8 cellular contexts compared by ENCODE assay signal in genomic region chr1:93846929-93847810, GRCh38. TPM values are rescaled to one million over a fixed set of nuclear protein-coding genes. Genes with fewer than 3 reads are reported as not detected.
DNase-seq lines count a peak whose midpoint lies in the region; ATAC-seq and TF ChIP-seq lines count a peak whose summit lies in the region.

No MANE protein-coding gene starts in this region.

- H3K9ac ChIP-seq in KMS-11 = peak overlapping the region; percentile 92

- ATAC-seq in GM21825 (IDR thresholded peaks at IDR 0.05; ENCODE audit: unreplicated experiment) (peak; percentile 72), naive B cell (ENCODE audit: low read depth in 2 of 2) (peak; percentile 66)
- ATAC-seq in stimulated activated effector memory CD8-positive, alpha-beta T cell treated with anti-CD3 and anti-CD28 coated beads, Interleukin-12 subunit alpha, Interleukin-12 subunit beta, amount 100 ng/mL, for 72 hours = peak; percentile 81

- no peaks in the 10 kb centered on the region for H4K20me1 ChIP-seq in KMS-11 (ENCODE audit: insufficient read depth)

- H3K4me3 ChIP-seq in KMS-11 (IDR thresholded peaks at IDR 0.05; ENCODE audit: insufficient read depth, low read depth, low read length) = peak overlapping the region; percentile 82

- no peaks in the 10 kb centered on the region for H3K36me3 ChIP-seq in KMS-11 (ENCODE audit: insufficient read depth)

- H3K4me3 Mint-ChIP-seq in naive B cell = peak overlapping the region; percentile 87 to 100 (median 96)
- H3K4me3 Mint-ChIP-seq in stimulated activated effector memory CD8-positive, alpha-beta T cell treated with anti-CD3 and anti-CD28 coated beads, Interleukin-12 subunit alpha, Interleukin-12 subunit beta, amount 100 ng/mL, for 72 hours = peak overlapping the region; percentile 88

- H3K79me2 ChIP-seq in KMS-11 (ENCODE audit: insufficient read depth, low read depth) = no peaks in the 10 kb centered on the region

- H3K27me3 ChIP-seq in KMS-11 (ENCODE audit: insufficient read depth, low read depth) = no peaks in the 10 kb centered on the region

- H3K27me3 Mint-ChIP-seq in naive B cell = peaks cover 0 to 6% (median 5%) of the 10 kb centered on the region in 3 donors

- peaks cover 22% of the 10 kb centered on the region for H3K4me1 ChIP-seq in KMS-11 (ENCODE audit: low read depth, poor library complexity, severe bottlenecking)

- TF ChIP-seq CTCF in KMS-11 (conservative IDR thresholded peaks at IDR 0.05; ENCODE audit: low read depth, low read length) = no peak

- peak; percentile 86 for DNase-seq in DMS79 treated with DMSO at 0.1 percent for 48 hours (lab: John Stamatoyannopoulos, UW)
- peak; percentile 83 for DNase-seq in activated T-helper 1 cell treated with Interleukin-2 at 50 U/mL for 16 hours (ENCODE audit: low read depth)
- DNase-seq in fibroblast of gingiva (ENCODE audit: low read depth) = peak; percentile 83
- DNase-seq in naive B cell = peak; percentile 89
- peak; percentile 88 to 95 for DNase-seq in stimulated activated effector memory CD8-positive, alpha-beta T cell treated with anti-CD3 and anti-CD28 coated beads, Interleukin-12 subunit alpha, Interleukin-12 subunit beta, amount 100 ng/mL, for 72 hours (ENCODE audit: low spot score in 2 of 2)

- H3K36me3 Mint-ChIP-seq in naive B cell = no peaks in the 10 kb centered on the region
- H3K36me3 Mint-ChIP-seq in stimulated activated effector memory CD8-positive, alpha-beta T cell treated with anti-CD3 and anti-CD28 coated beads, Interleukin-12 subunit alpha, Interleukin-12 subunit beta, amount 100 ng/mL, for 72 hours = peaks cover 31% of the 10 kb centered on the region

- peak overlapping the region; percentile 97 to 100 (median 100) for H3K27ac Mint-ChIP-seq in naive B cell
- peak overlapping the region; percentile 100 for H3K27ac Mint-ChIP-seq in stimulated activated effector memory CD8-positive, alpha-beta T cell treated with anti-CD3 and anti-CD28 coated beads, Interleukin-12 subunit alpha, Interleukin-12 subunit beta, amount 100 ng/mL, for 72 hours

- H3K27ac ChIP-seq in KMS-11 = peak overlapping the region; percentile 89

- H3K4me1 Mint-ChIP-seq in naive B cell = peaks cover 25 to 31% (median 27%) of the 10 kb centered on the region in 3 donors
- peaks cover 35% of the 10 kb centered on the region for H3K4me1 Mint-ChIP-seq in stimulated activated effector memory CD8-positive, alpha-beta T cell treated with anti-CD3 and anti-CD28 coated beads, Interleukin-12 subunit alpha, Interleukin-12 subunit beta, amount 100 ng/mL, for 72 hours

- peaks cover 0 to 7% (median 4%) of the 10 kb centered on the region in 7 donors for H3K9me3 Mint-ChIP-seq in naive B cell
- peaks cover 3% of the 10 kb centered on the region for H3K9me3 Mint-ChIP-seq in stimulated activated effector memory CD8-positive, alpha-beta T cell treated with anti-CD3 and anti-CD28 coated beads, Interleukin-12 subunit alpha, Interleukin-12 subunit beta, amount 100 ng/mL, for 72 hours

- H2AFZ ChIP-seq in KMS-11 (ENCODE audit: low read depth) = peak overlapping the region; percentile 85

- H3K4me2 ChIP-seq in KMS-11 = peak overlapping the region; percentile 29; the same call in 1 of the 2 replicates

TF ChIP-seq in PFSK-1, 5 proteins besides CTCF, POLR2A, EP300 and RAD21:
- TF ChIP-seq REST (IDR thresholded peaks at IDR 0.05; ENCODE audit: insufficient read depth in 1 of 2, low read depth in 2 of 2, low read length in 2 of 2) (no peak), TAF1 (IDR thresholded peaks at IDR 0.05; ENCODE audit: borderline replicate concordance, insufficient read depth, low read length) (peak; percentile 45; the same call in 1 of the 2 replicates), FOXP2 (optimal IDR thresholded peaks at IDR 0.05; ENCODE audit: borderline replicate concordance, extremely low read depth, extremely low read length, insufficient read depth) (peak; percentile 86), POLR2AphosphoS5 (IDR thresholded peaks at IDR 0.05; ENCODE audit: low read depth, low read length) (peak; percentile 71), SIN3A (IDR thresholded peaks at IDR 0.05; ENCODE audit: borderline replicate concordance, insufficient read depth, low read length) (peak; percentile 57; the same call in 1 of the 2 replicates)
TF ChIP-seq in PFSK-1: peak in this region for 4.

RNA-seq across cellular contexts. Expression of gene DNTTIP2, which starts 31.8 kb away (rescaled TPM):
- polyA plus RNA-seq in PFSK-1 (2012; ENCODE audit: insufficient read length, low read depth) = 38.7 TPM
- 10 to 100 TPM; 71.1 to 87.9 (median 83.6) TPM for polyA plus RNA-seq in naive B cell (ENCODE audit: low read depth in 6 of 6)

Comparison
In these comparisons a context has a peak if more than half of its experiments do, and no peak if none do; other contexts are left out.
1. Peak in every context shown above with its lines: DNase-seq, ATAC-seq, H3K4me3 ChIP-seq and H3K27ac ChIP-seq.